14 cellular contexts compared by ENCODE assay signal in the genomic region with DNA sequence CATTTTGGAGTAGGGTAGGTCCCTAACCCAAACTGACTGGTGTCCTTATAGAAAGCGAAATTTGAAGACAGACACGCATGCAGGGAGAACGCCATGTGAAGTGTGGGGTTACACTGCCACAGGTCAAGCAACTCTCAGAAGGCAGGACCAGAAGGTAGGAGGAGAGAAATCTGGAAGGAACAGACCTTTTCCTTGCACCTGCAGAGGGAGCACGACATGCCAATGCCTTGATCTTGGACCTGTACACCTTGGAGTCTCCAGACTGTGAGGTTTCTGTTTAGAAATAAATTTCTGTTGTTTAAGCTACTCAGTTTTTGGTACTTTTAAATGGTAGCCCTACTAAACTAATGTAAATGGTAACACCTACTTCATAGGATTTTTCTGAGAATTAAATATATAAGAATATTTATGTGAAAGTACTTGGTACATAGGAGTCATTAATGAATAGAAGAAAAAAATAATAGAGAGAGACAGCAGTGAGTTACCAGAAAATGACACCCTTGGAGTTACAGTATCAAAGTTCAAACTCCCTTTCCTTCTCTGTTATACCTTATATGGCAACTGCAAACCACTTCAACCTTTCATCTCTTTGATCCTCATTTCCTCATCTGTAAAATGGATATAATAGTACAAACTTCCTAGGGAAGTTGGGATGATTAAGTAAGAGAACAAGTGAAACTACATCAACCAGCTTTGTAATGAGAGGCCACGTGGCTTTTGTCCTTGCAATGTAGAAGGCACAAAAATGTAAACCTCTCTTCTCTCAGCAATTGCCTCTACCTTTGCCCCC.
"Had no signal": no experiment of that assay in that cellular context is flagged by ENCODE, and none has a peak within 500 bp of the region (broad histone marks: within the 10 kb centered on the region; RNA-seq: fewer than 3 reads in every experiment).

No MANE protein-coding gene starts in this region.

- H3K27me3 ChIP-seq: cardiac muscle cell, left lung, pancreas, stomach, vagina had no signal

- H3K4me1 Mint-ChIP-seq: activated T-helper 17 cell treated with anti-CD3 and anti-CD28 coated beads, Interleukin-2, amount 50 U/mL, for 72 hours; memory B cell had no signal

- H3K36me3 ChIP-seq: cardiac muscle cell, left lung, pancreas, stomach, thoracic aorta, vagina had no signal

- H3K4me1 ChIP-seq: left lung, pancreas, stomach, vagina had no signal

- H3K4me3 ChIP-seq: cardiac muscle cell, left lung, pancreas, stomach, thoracic aorta, vagina had no signal

- H3K9me3 ChIP-seq: left lung, pancreas, stomach, thoracic aorta, vagina had no signal

- DNase-seq: activated CD4-positive, alpha-beta T cell treated with anti-CD3 and anti-CD28 coated beads, Interleukin-2, amount 50 U/mL, for 1 hour; activated naive CD4-positive, alpha-beta T cell treated with anti-CD3 and anti-CD28 coated beads for 36 hours; activated T-cell treated with anti-CD3 and anti-CD28 coated beads for 4 hours; foreskin melanocyte; head of caudate nucleus; left lung; pancreas; stomach had no signal

- H3K27ac ChIP-seq: cardiac muscle cell, left lung, pancreas, stomach, thoracic aorta, vagina had no signal

- H3K4me3 Mint-ChIP-seq: activated naive CD4-positive, alpha-beta T cell treated with anti-CD3 and anti-CD28 coated beads for 36 hours; activated T-helper 17 cell treated with anti-CD3 and anti-CD28 coated beads, Interleukin-2, amount 50 U/mL, for 72 hours; memory B cell; neural crest cell had no signal

- H3K36me3 Mint-ChIP-seq: memory B cell had no signal

- H3K27ac Mint-ChIP-seq: activated naive CD4-positive, alpha-beta T cell treated with anti-CD3 and anti-CD28 coated beads for 36 hours; activated T-helper 17 cell treated with anti-CD3 and anti-CD28 coated beads, Interleukin-2, amount 50 U/mL, for 72 hours; memory B cell had no signal

- H3K9me3 Mint-ChIP-seq: activated naive CD4-positive, alpha-beta T cell treated with anti-CD3 and anti-CD28 coated beads for 36 hours; activated T-helper 17 cell treated with anti-CD3 and anti-CD28 coated beads, Interleukin-2, amount 50 U/mL, for 72 hours; memory B cell; neural crest cell had no signal
